ENCODE assay signal across 19 cellular contexts in the genomic region with DNA sequence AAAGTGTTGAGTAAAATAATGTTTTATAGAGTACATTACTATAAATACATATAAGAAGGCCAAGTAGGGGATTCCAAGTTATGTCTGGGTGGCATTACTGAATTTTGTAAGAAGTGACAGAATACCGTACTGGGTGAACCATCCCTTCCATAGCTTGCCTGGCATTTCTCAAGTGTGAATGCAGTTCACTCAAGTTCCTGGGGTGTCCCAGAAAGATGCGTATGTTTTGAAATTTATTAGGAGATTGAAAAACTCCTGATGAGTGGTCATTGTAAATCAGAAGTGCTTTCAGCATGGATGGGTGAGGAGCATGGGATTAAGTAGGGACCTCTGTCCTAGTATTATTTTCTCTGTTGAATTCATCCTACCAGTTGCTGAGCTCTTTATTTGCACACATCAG.
DNase-seq lines count a peak whose midpoint lies in the region; ATAC-seq, FAIRE-seq and TF ChIP-seq lines count a peak whose summit lies in the region.
"Had no signal": no experiment of that assay in that cellular context is flagged by ENCODE, and none has a peak within 500 bp of the region (broad histone marks: within the 10 kb centered on the region; RNA-seq: fewer than 3 reads in every experiment).

No MANE protein-coding gene starts in this region.

- no peak for FAIRE-seq in GM19239 (lab: Jason Lieb, UNC)
- FAIRE-seq: GM12892 had no signal

- H3K4me3 Mint-ChIP-seq in progenitor cell of endocrine pancreas (ENCODE audit: low read depth): no peak overlapping the region
- H3K4me3 Mint-ChIP-seq: activated CD8-positive, alpha-beta T cell treated with anti-CD3 and anti-CD28 coated beads, Interleukin-2, amount 10 ng/mL, durations not matched to agents 7 days and 5 days; activated naive CD4-positive, alpha-beta T cell treated with anti-CD3 and anti-CD28 coated beads, Interleukin-2, amount 50 U/mL, for 24 hours; activated T-cell treated with anti-CD3 and anti-CD28 coated beads, Interleukin-2, amount 50 U/mL, for 4 hours; brain; T-helper 1 cell treated with Interleukin-12 subunit alpha and Interleukin-12 subunit beta and Interleukin-4 antibody, amounts not matched to agents 30 μg/mL and 1 μg/mL, for 36 hours had no signal

- H4K20me1 ChIP-seq in GM23248 (ENCODE audit: insufficient read depth): no peaks in the 10 kb centered on the region

- H3F3A ChIP-seq in GM23248 (ENCODE audit: insufficient read depth): peaks cover 35% of the 10 kb centered on the region

- H3K9me3 ChIP-seq in GM23248 (ENCODE audit: low read depth) (no peaks in the 10 kb centered on the region), RWPE2 (ENCODE audit: severe bottlenecking) (no peaks in the 10 kb centered on the region), tibial artery (no peaks in the 10 kb centered on the region)
- H3K9me3 ChIP-seq: pancreas had no signal

- peaks cover 26% of the 10 kb centered on the region for H3K4me1 ChIP-seq in GM23248 (ENCODE audit: insufficient read depth)
- H3K4me1 ChIP-seq in RWPE2 (ENCODE audit: insufficient read depth, poor library complexity, severe bottlenecking): peaks cover 22% of the 10 kb centered on the region
- H3K4me1 ChIP-seq in tibial artery: peaks cover 0 to 37% (median 18%) of the 10 kb centered on the region in 4 donors

- no peaks in the 10 kb centered on the region for H3K36me3 Mint-ChIP-seq in progenitor cell of endocrine pancreas (ENCODE audit: insufficient read depth)
- H3K36me3 Mint-ChIP-seq: activated naive CD4-positive, alpha-beta T cell treated with anti-CD3 and anti-CD28 coated beads, Interleukin-2, amount 50 U/mL, for 24 hours; brain had no signal

- H3K27me3 Mint-ChIP-seq in progenitor cell of endocrine pancreas: peaks cover 5% of the 10 kb centered on the region
- H3K27me3 Mint-ChIP-seq: activated naive CD4-positive, alpha-beta T cell treated with anti-CD3 and anti-CD28 coated beads, Interleukin-2, amount 50 U/mL, for 24 hours; brain had no signal

- peaks cover 14% of the 10 kb centered on the region for H3K4me1 Mint-ChIP-seq in progenitor cell of endocrine pancreas (ENCODE audit: low read depth)

- no peak overlapping the region for H3K9ac ChIP-seq in GM23248

- in situ Hi-C loops in GM23248 (cut with MboI): loop anchor here (10.0 kb wide), 1 partner anchor 498 kb away; no protein-coding TSS in a partner anchor

- H3K27ac ChIP-seq in GM23248 (peak overlapping the region; percentile 80), RWPE2 (ENCODE audit: poor library complexity, severe bottlenecking) (peak overlapping the region; percentile 92), tibial artery (peak overlapping the region; percentile 67 to 72)
- H3K27ac ChIP-seq: pancreas had no signal

- no peak overlapping the region for H2AFZ ChIP-seq in GM23248

- WGBS in GM23248 (ENCODE audit: low coverage in 1 of 2, low lambda C conversion rate in 2 of 2, missing lambda C conversion rate in 2 of 2), 2 experiments: 94 to 99% methylated on average over 2 of the region's 2 CpGs

- no peak overlapping the region for H3K27ac Mint-ChIP-seq in progenitor cell of endocrine pancreas
- H3K27ac Mint-ChIP-seq: activated CD8-positive, alpha-beta T cell treated with anti-CD3 and anti-CD28 coated beads, Interleukin-2, amount 10 ng/mL, durations not matched to agents 7 days and 5 days; activated naive CD4-positive, alpha-beta T cell treated with anti-CD3 and anti-CD28 coated beads, Interleukin-2, amount 50 U/mL, for 24 hours; T-helper 1 cell treated with Interleukin-12 subunit alpha and Interleukin-12 subunit beta and Interleukin-4 antibody, amounts not matched to agents 30 μg/mL and 1 μg/mL, for 36 hours had no signal

- ATAC-seq in RWPE2 (ENCODE audit: low read depth) (no peak), GM21390 (IDR thresholded peaks at IDR 0.05; ENCODE audit: unreplicated experiment) (no peak)
- ATAC-seq: activated CD8-positive, alpha-beta T cell treated with anti-CD3 and anti-CD28 coated beads, Interleukin-2, amount 10 ng/mL, durations not matched to agents 7 days and 5 days; activated T-cell treated with anti-CD3 and anti-CD28 coated beads, Interleukin-2, amount 50 U/mL, for 4 hours had no signal

- no peaks in the 10 kb centered on the region for H3K36me3 ChIP-seq in GM23248 (ENCODE audit: low read depth)
- no peaks in the 10 kb centered on the region for H3K36me3 ChIP-seq in RWPE2 (ENCODE audit: low read depth)
- H3K36me3 ChIP-seq in tibial artery: no peaks in the 10 kb centered on the region
- H3K36me3 ChIP-seq: pancreas had no signal

- H3K27me3 ChIP-seq in GM23248 (replicated peaks; ENCODE audit: insufficient read depth) (no peaks in the 10 kb centered on the region), RWPE2 (ENCODE audit: insufficient read depth, poor library complexity, severe bottlenecking) (no peaks in the 10 kb centered on the region), tibial artery (no peaks in the 10 kb centered on the region)
- H3K27me3 ChIP-seq: pancreas had no signal

- no peaks in the 10 kb centered on the region for H3K9me2 ChIP-seq in GM23248 (ENCODE audit: insufficient read depth)

- H3K4me2 ChIP-seq in GM23248 (ENCODE audit: unreplicated experiment): peak overlapping the region; percentile 58

- intact Hi-C loops in tibial artery (cut with DNase I; ENCODE audit: low total_unique reads): loop anchor here (10.0 kb wide), 1 partner anchor 438 kb away; a partner anchor contains a TSS

- no peaks in the 10 kb centered on the region for H3K79me2 ChIP-seq in GM23248 (ENCODE audit: insufficient read depth)

- DNase-seq in GM23248 (peak; percentile 24), RWPE2 (ENCODE audit: low spot score) (no peak), fibroblast of mammary gland (ENCODE audit: low read depth) (peak; percentile 10), tibial artery (no peak), progenitor cell of endocrine pancreas (ENCODE audit: low spot score, unreplicated experiment) (no peak), OCI-M1 (lab: John Stamatoyannopoulos, UW) (no peak), GM19239 (ENCODE audit: insufficient read length, low spot score) (no peak)
- DNase-seq: activated CD8-positive, alpha-beta T cell treated with anti-CD3 and anti-CD28 coated beads, Interleukin-2, amount 10 ng/mL, durations not matched to agents 7 days and 5 days; activated T-cell treated with anti-CD3 and anti-CD28 coated beads, Interleukin-2, amount 50 U/mL, for 4 hours; NCI-H1930; pancreas; Right ventricle myocardium superior; stimulated activated CD4-positive, alpha-beta T cell treated with anti-CD3 and anti-CD28 coated beads, Interleukin-4, amount 100 ng/mL, for 24 hours had no signal

- no peak for TF ChIP-seq CTCF in RWPE2 (IDR thresholded peaks at IDR 0.05; ENCODE audit: poor library complexity, severe bottlenecking)
- no peak for TF ChIP-seq CTCF in fibroblast of mammary gland (conservative IDR thresholded peaks at IDR 0.05; ENCODE audit: control insufficient read depth, insufficient read depth, low read depth, low read length)
- no peak for TF ChIP-seq CTCF in tibial artery (IDR thresholded peaks at IDR 0.05)
- TF ChIP-seq CTCF in progenitor cell of endocrine pancreas (IDR thresholded peaks at IDR 0.05; ENCODE audit: unreplicated experiment): no peak

- peaks cover 3% of the 10 kb centered on the region for H3K9me3 Mint-ChIP-seq in progenitor cell of endocrine pancreas (ENCODE audit: low read depth)
- H3K9me3 Mint-ChIP-seq: activated naive CD4-positive, alpha-beta T cell treated with anti-CD3 and anti-CD28 coated beads, Interleukin-2, amount 50 U/mL, for 24 hours; activated T-cell treated with anti-CD3 and anti-CD28 coated beads, Interleukin-2, amount 50 U/mL, for 4 hours; T-helper 1 cell treated with Interleukin-12 subunit alpha and Interleukin-12 subunit beta and Interleukin-4 antibody, amounts not matched to agents 30 μg/mL and 1 μg/mL, for 36 hours had no signal

- H3K4me3 ChIP-seq in GM23248 (no peak overlapping the region), RWPE2 (ENCODE audit: severe bottlenecking) (no peak overlapping the region), fibroblast of mammary gland (ENCODE audit: control insufficient read depth, low read depth, low read length) (no peak overlapping the region), tibial artery (no peak overlapping the region)
- H3K4me3 ChIP-seq: pancreas, skin epidermis had no signal

Comparison
In these comparisons a context has a peak if more than half of its experiments do, and no peak if none do; other contexts are left out.
1. DNase-seq: peak in GM23248 (single experiment) and fibroblast of mammary gland (single experiment); none in RWPE2 (single experiment), tibial artery (0 of 2), progenitor cell of endocrine pancreas (single experiment), OCI-M1 (single experiment) and GM19239 (single experiment).
2. Peak in every context shown above with its lines, with median percentiles within 50 percentile points of each other: H3K27ac ChIP-seq.